ENCODE assay signal across 9 cellular contexts in genomic region chr5:100479079-100479688, GRCh38. TPM values are rescaled to one million over a fixed set of nuclear protein-coding genes. Genes with fewer than 3 reads are reported as not detected.
A peak's percentile ranks its signal among the peaks of the same experiment; 100 is the strongest.
DNase-seq lines count a peak whose midpoint lies in the region; ATAC-seq and TF ChIP-seq lines count a peak whose summit lies in the region.
"Had no signal": no experiment of that assay in that cellular context is flagged by ENCODE, and none has a peak within 500 bp of the region (broad histone marks: within the 10 kb centered on the region; RNA-seq: fewer than 3 reads in every experiment).

No MANE protein-coding gene starts in this region.

- H3K9me3 ChIP-seq in esophagus muscularis mucosa (no peaks in the 10 kb centered on the region), stomach (no peaks in the 10 kb centered on the region)

- TF ChIP-seq CTCF in GM13976 (IDR thresholded peaks at IDR 0.05; ENCODE audit: borderline replicate concordance, control extremely low read depth, extremely low read depth, insufficient read depth, missing control alignments) (peak; percentile 32), esophagus muscularis mucosa (IDR thresholded peaks at IDR 0.05) (peak in 2 of 3 experiments; percentile 12 to 39), stomach (IDR thresholded peaks at IDR 0.05) (peak in 5 of 7 experiments; percentile 12 to 39 (median 20)), endothelial cell (IDR thresholded peaks at IDR 0.05; ENCODE audit: unreplicated experiment) (no peak)

- H3K4me1 ChIP-seq in esophagus muscularis mucosa (no peaks in the 10 kb centered on the region), stomach (no peaks in the 10 kb centered on the region)

- no peaks in the 10 kb centered on the region for H3K36me3 ChIP-seq in esophagus muscularis mucosa
- no peaks in the 10 kb centered on the region for H3K36me3 ChIP-seq in stomach

- ATAC-seq in HG02852 (IDR thresholded peaks at IDR 0.05; ENCODE audit: unreplicated experiment) = peak; percentile 70
- no peak for ATAC-seq in GM21825 (IDR thresholded peaks at IDR 0.05; ENCODE audit: unreplicated experiment)

- intact Hi-C loops in esophagus muscularis mucosa (cut with DNase I) = no loop called here
- intact Hi-C loops in stomach (cut with DNase I; ENCODE audit: low total_unique reads) = no loop called here

- H3K27ac Mint-ChIP-seq in endothelial cell (ENCODE audit: unreplicated experiment) = no peak overlapping the region
- H3K27ac Mint-ChIP-seq: T-helper 1 cell treated with Interleukin-12 subunit alpha and Interleukin-12 subunit beta and Interleukin-4 antibody, amounts not matched to agents 30 μg/mL and 1 μg/mL, for 36 hours had no signal

- TF ChIP-seq POLR2A in esophagus muscularis mucosa (IDR thresholded peaks at IDR 0.05; ENCODE audit: low read depth) (no peak), stomach (IDR thresholded peaks at IDR 0.05) (no peak)

- TF ChIP-seq EP300 in esophagus muscularis mucosa (IDR thresholded peaks at IDR 0.05) = no peak
- TF ChIP-seq EP300 in stomach (IDR thresholded peaks at IDR 0.05) = no peak

- H3K4me1 Mint-ChIP-seq in endothelial cell (ENCODE audit: unreplicated experiment) = no peaks in the 10 kb centered on the region

- H3K36me3 Mint-ChIP-seq in endothelial cell (ENCODE audit: low read depth, unreplicated experiment) = no peaks in the 10 kb centered on the region

- H3K4me3 Mint-ChIP-seq in endothelial cell (ENCODE audit: unreplicated experiment) = no peak overlapping the region
- H3K4me3 Mint-ChIP-seq: T-helper 1 cell treated with Interleukin-12 subunit alpha and Interleukin-12 subunit beta and Interleukin-4 antibody, amounts not matched to agents 30 μg/mL and 1 μg/mL, for 36 hours had no signal

- H3K27me3 ChIP-seq in esophagus muscularis mucosa (no peaks in the 10 kb centered on the region), stomach (no peaks in the 10 kb centered on the region)

- H3K27me3 Mint-ChIP-seq in endothelial cell (ENCODE audit: unreplicated experiment) = no peaks in the 10 kb centered on the region

- H3K27ac ChIP-seq in esophagus muscularis mucosa (replicated peaks in 1 of 4) (no peak overlapping the region), stomach (no peak overlapping the region)

- in situ Hi-C loops in GM13976 (cut with MboI; ENCODE audit: low sequenced_read_pairs, unreplicated experiment) = no loop called here

- DNase-seq in GM13976 (ENCODE audit: low spot score) (peak; percentile 30), NCI-H526 treated with DMSO at 0.1 percent for 48 hours (lab: John Stamatoyannopoulos, UW) (peak; percentile 31), esophagus muscularis mucosa (ENCODE audit: extremely low spot score) (no peak), stomach (no peak), endothelial cell (ENCODE audit: low spot score) (no peak)
- no peak for DNase-seq in activated CD4-positive, alpha-beta T cell treated with anti-CD3 and anti-CD28 coated beads, Interleukin-2, amount 50 U/mL, for 48 hours

- 71% methylated on average over 3 of the region's 3 CpGs for WGBS in esophagus muscularis mucosa
- 49 to 62% (median 55%) methylated on average over 3 of the region's 3 CpGs for WGBS in stomach, 5 donors

- no peaks in the 10 kb centered on the region for H3K9me3 Mint-ChIP-seq in endothelial cell (ENCODE audit: unreplicated experiment)
- H3K9me3 Mint-ChIP-seq: T-helper 1 cell treated with Interleukin-12 subunit alpha and Interleukin-12 subunit beta and Interleukin-4 antibody, amounts not matched to agents 30 μg/mL and 1 μg/mL, for 36 hours had no signal

- H3K4me3 ChIP-seq in esophagus muscularis mucosa = no peak overlapping the region
- no peak overlapping the region for H3K4me3 ChIP-seq in stomach

RNA-seq across cellular contexts. Expression of gene FAM174A, which starts 56.0 kb away (rescaled TPM):
- 10 to 100 TPM; 17.4 to 29.5 (median 28.8) TPM for total RNA-seq in esophagus muscularis mucosa
- 10 to 100 TPM in 3 of 5 donors, 1 to 10 TPM in 1, under 1 TPM in 1; 0.89 to 32.7 (median 18.5) TPM for total RNA-seq in stomach
- polyA plus RNA-seq in stomach = 10 to 100 TPM; 15.1 to 18.0 (median 16.3) TPM
- 9.0 TPM for total RNA-seq in endothelial cell (ENCODE audit: unreplicated experiment)

Comparison
In these comparisons a context has a peak if more than half of its experiments do, and no peak if none do; other contexts are left out.
1. DNase-seq: peak in GM13976 (single experiment) and NCI-H526 treated with DMSO at 0.1 percent for 48 hours (single experiment); none in esophagus muscularis mucosa (single experiment), stomach (single experiment), endothelial cell (single experiment) and activated CD4-positive, alpha-beta T cell treated with anti-CD3 and anti-CD28 coated beads, Interleukin-2, amount 50 U/mL, for 48 hours (0 of 2).